Comparison of ENCODE assay signal across 33 cellular contexts in genomic region chr1:4984841-4985240, GRCh38.
"Had no signal": no experiment of that assay in that cellular context is flagged by ENCODE, and none has a peak within 500 bp of the region (broad histone marks: within the 10 kb centered on the region; RNA-seq: fewer than 3 reads in every experiment).

No MANE protein-coding gene starts in this region.

- ATAC-seq: activated CD8-positive, alpha-beta T cell treated with anti-CD3 and anti-CD28 coated beads for 36 hours; activated naive CD4-positive, alpha-beta T cell treated with anti-CD3 and anti-CD28 coated beads, Interleukin-2, amount 50 U/mL, for 72 hours; activated T-cell treated with anti-CD3 and anti-CD28 coated beads, Interleukin-2, amount 50 U/mL, for 4 hours; activated T-cell treated with anti-CD3 and anti-CD28 coated beads, Interleukin-2, amount 50 U/mL, for 72 hours; activated T-helper 17 cell treated with anti-CD3 and anti-CD28 coated beads, Interleukin-2, amount 50 U/mL, for 72 hours; body of pancreas; T-cell; T-helper 17 cell had no signal

- DNase-seq: activated B cell treated with CpG ODN at 0.5 μM for 24 hours; activated CD4-positive, alpha-beta memory T cell treated with anti-CD3 and anti-CD28 coated beads for 36 hours; activated CD4-positive, alpha-beta T cell treated with anti-CD3 and anti-CD28 coated beads for 4 hours; activated CD4-positive, alpha-beta T cell treated with anti-CD3 and anti-CD28 coated beads, Interleukin-2, amount 10 ng/mL, durations not matched to agents 24 days and 14 days; activated CD4-positive, alpha-beta T cell treated with anti-CD3 and anti-CD28 coated beads, Interleukin-2, amount 50 U/mL, for 1 hour; activated CD4-positive, alpha-beta T cell treated with anti-CD3 and anti-CD28 coated beads, Interleukin-2, amount 50 U/mL, for 4 hours; activated CD4-positive, CD25-positive, alpha-beta regulatory T cell treated with anti-CD3 and anti-CD28 coated beads, Interleukin-2, amount 50 U/mL, for 72 hours; activated CD8-positive, alpha-beta memory T cell treated with anti-CD3 and anti-CD28 coated beads, Interleukin-2, amount 50 U/mL, for 4 hours; activated CD8-positive, alpha-beta T cell treated with anti-CD3 and anti-CD28 coated beads for 36 hours; activated effector memory CD4-positive, alpha-beta T cell treated with anti-CD3 and anti-CD28 coated beads, Interleukin-2, amount 50 U/mL, for 16 hours; activated gamma-delta T cell treated with Interleukin-2 at 50 U/mL for 16 hours; activated naive CD4-positive, alpha-beta T cell; activated naive CD4-positive, alpha-beta T cell treated with anti-CD3 and anti-CD28 coated beads for 36 hours; activated naive CD4-positive, alpha-beta T cell treated with anti-CD3 and anti-CD28 coated beads, Interleukin-2, amount 50 U/mL, for 16 hours; activated naive CD8-positive, alpha-beta T cell treated with anti-CD3 and anti-CD28 coated beads for 36 hours; activated T-cell treated with anti-CD3 and anti-CD28 coated beads for 4 hours; activated T-cell treated with anti-CD3 and anti-CD28 coated beads, Interleukin-2, amount 50 U/mL, for 1 hour; activated T-cell treated with anti-CD3 and anti-CD28 coated beads, Interleukin-2, amount 50 U/mL, for 4 hours; activated T-cell treated with anti-CD3 and anti-CD28 coated beads, Interleukin-2, amount 50 U/mL, for 72 hours; adrenal gland; amniotic stem cell; aorta; body of pancreas; brain microvascular endothelial cell; central memory CD4-positive, alpha-beta T cell; T-cell; T-helper 17 cell; T-helper 9 cell had no signal

- H3K27ac ChIP-seq: adrenal gland, body of pancreas, brain microvascular endothelial cell, breast epithelium, VCaP had no signal

- H3K9me3 ChIP-seq: adrenal gland, body of pancreas had no signal

- H3K4me3 ChIP-seq: adrenal gland, body of pancreas, breast epithelium had no signal

- H3K36me3 ChIP-seq: adrenal gland, brain microvascular endothelial cell, breast epithelium had no signal

- H3K4me3 Mint-ChIP-seq: activated B cell treated with CpG ODN at 0.5 μM for 24 hours; activated CD4-positive, alpha-beta memory T cell treated with anti-CD3 and anti-CD28 coated beads for 36 hours; activated CD4-positive, alpha-beta T cell treated with anti-CD3 and anti-CD28 coated beads, Interleukin-2, amount 10 ng/mL, durations not matched to agents 24 days and 14 days; activated CD8-positive, alpha-beta T cell treated with anti-CD3 and anti-CD28 coated beads for 36 hours; activated naive CD4-positive, alpha-beta T cell treated with anti-CD3 and anti-CD28 coated beads for 36 hours; activated naive CD8-positive, alpha-beta T cell treated with anti-CD3 and anti-CD28 coated beads for 36 hours; activated T-cell treated with anti-CD3 and anti-CD28 coated beads, Interleukin-2, amount 50 U/mL, for 4 hours; activated T-cell treated with anti-CD3 and anti-CD28 coated beads, Interleukin-2, amount 50 U/mL, for 72 hours; activated T-helper 1 cell treated with anti-CD3 and anti-CD28 coated beads, Interleukin-12 subunit alpha, Interleukin-12 subunit beta, Interleukin-2, Interleukin-4 antibody, amounts not matched to agents 30 ng/mL and 10 ng/mL and 1 ng/mL, durations not matched to agents 14 hours and 24 hours and 36 hours; activated T-helper 17 cell treated with anti-CD3 and anti-CD28 coated beads, Interleukin-2, amount 50 U/mL, for 72 hours; T-cell; T-helper 17 cell had no signal

- H3K27me3 Mint-ChIP-seq: activated B cell treated with CpG ODN at 0.5 μM for 24 hours; activated CD4-positive, alpha-beta T cell treated with anti-CD3 and anti-CD28 coated beads, Interleukin-2, amount 10 ng/mL, durations not matched to agents 24 days and 14 days had no signal

- H3K4me1 Mint-ChIP-seq: activated B cell treated with CpG ODN at 0.5 μM for 24 hours; activated CD4-positive, alpha-beta T cell treated with anti-CD3 and anti-CD28 coated beads, Interleukin-2, amount 10 ng/mL, durations not matched to agents 24 days and 14 days; activated T-helper 17 cell treated with anti-CD3 and anti-CD28 coated beads, Interleukin-2, amount 50 U/mL, for 72 hours; T-cell; T-helper 17 cell had no signal

- H3K27me3 ChIP-seq: adrenal gland, body of pancreas, brain microvascular endothelial cell had no signal

- H3K36me3 Mint-ChIP-seq: activated CD4-positive, alpha-beta memory T cell treated with anti-CD3 and anti-CD28 coated beads for 36 hours; activated naive CD8-positive, alpha-beta T cell treated with anti-CD3 and anti-CD28 coated beads for 36 hours; T-cell had no signal

- H3K4me1 ChIP-seq: adrenal gland, body of pancreas, breast epithelium had no signal

- H3K27ac Mint-ChIP-seq: activated B cell treated with CpG ODN at 0.5 μM for 24 hours; activated CD4-positive, alpha-beta memory T cell treated with anti-CD3 and anti-CD28 coated beads for 36 hours; activated CD4-positive, alpha-beta T cell treated with anti-CD3 and anti-CD28 coated beads, Interleukin-2, amount 10 ng/mL, durations not matched to agents 24 days and 14 days; activated CD8-positive, alpha-beta T cell treated with anti-CD3 and anti-CD28 coated beads for 36 hours; activated naive CD4-positive, alpha-beta T cell treated with anti-CD3 and anti-CD28 coated beads for 36 hours; activated naive CD4-positive, alpha-beta T cell treated with anti-CD3 and anti-CD28 coated beads, Interleukin-2, amount 50 U/mL, for 72 hours; activated naive CD8-positive, alpha-beta T cell treated with anti-CD3 and anti-CD28 coated beads for 36 hours; activated T-cell treated with anti-CD3 and anti-CD28 coated beads, Interleukin-2, amount 50 U/mL, for 72 hours; activated T-helper 1 cell treated with anti-CD3 and anti-CD28 coated beads, Interleukin-12 subunit alpha, Interleukin-12 subunit beta, Interleukin-2, Interleukin-4 antibody, amounts not matched to agents 30 ng/mL and 10 ng/mL and 1 ng/mL, durations not matched to agents 14 hours and 24 hours and 36 hours; activated T-helper 17 cell treated with anti-CD3 and anti-CD28 coated beads, Interleukin-2, amount 50 U/mL, for 72 hours; T-cell; T-helper 17 cell had no signal

- H3K9me3 Mint-ChIP-seq: activated B cell treated with CpG ODN at 0.5 μM for 24 hours; activated CD4-positive, alpha-beta T cell treated with anti-CD3 and anti-CD28 coated beads, Interleukin-2, amount 10 ng/mL, durations not matched to agents 24 days and 14 days; activated T-helper 1 cell treated with anti-CD3 and anti-CD28 coated beads, Interleukin-12 subunit alpha, Interleukin-12 subunit beta, Interleukin-2, Interleukin-4 antibody, amounts not matched to agents 30 ng/mL and 10 ng/mL and 1 ng/mL, durations not matched to agents 14 hours and 24 hours and 36 hours; activated T-helper 17 cell treated with anti-CD3 and anti-CD28 coated beads, Interleukin-2, amount 50 U/mL, for 72 hours had no signal
